In genomic region chr17:44279586-44280344, GRCh38 we compare ENCODE assay signal across 8 cellular contexts. TPM values are rescaled to one million over a fixed set of nuclear protein-coding genes. Genes with fewer than 3 reads are reported as not detected.
DNase-seq lines count a peak whose midpoint lies in the region; ATAC-seq and TF ChIP-seq lines count a peak whose summit lies in the region.

No MANE protein-coding gene starts in this region.

- H3K27ac ChIP-seq in ACC112 (ENCODE audit: low read depth, low read length) = peak overlapping the region; percentile 40; the same call in 1 of the 2 replicates

- H3K36me3 ChIP-seq in ACC112 (ENCODE audit: insufficient read depth, low read length) = no peaks in the 10 kb centered on the region

- H3K4me1 ChIP-seq in ACC112 (ENCODE audit: control insufficient read depth, insufficient read depth, low read length, unreplicated experiment) = peaks cover 12% of the 10 kb centered on the region

- no peak overlapping the region for H3K4me3 ChIP-seq in ACC112 (ENCODE audit: low read depth, low read length)

- peak overlapping the region; percentile 39 for H2AFZ ChIP-seq in ACC112 (ENCODE audit: low read length, unreplicated experiment)

- DNase-seq in Right ventricle myocardium inferior (ENCODE audit: missing footprints) (peak; percentile 84), posterior vena cava (ENCODE audit: low spot score) (peak; percentile 95), NCI-H128 (lab: John Stamatoyannopoulos, UW; ENCODE audit: unreplicated experiment) (no peak)
- no peak for DNase-seq in activated CD8-positive, alpha-beta memory T cell treated with anti-CD3 and anti-CD28 coated beads, Interleukin-2, amount 50 U/mL, for 48 hours

- ATAC-seq in HG03565 (IDR thresholded peaks at IDR 0.05; ENCODE audit: unreplicated experiment) (peak; percentile 86), Right ventricle myocardium inferior (peak; percentile 91)
- ATAC-seq in activated CD4-positive, CD25-positive, alpha-beta regulatory T cell treated with anti-CD3 and anti-CD28 coated beads, Interleukin-2, amount 50 U/mL, for 24 hours = peak; percentile 46 to 55

- peak; percentile 45 for TF ChIP-seq POLR2A in GM19099 (IDR thresholded peaks at IDR 0.05; ENCODE audit: extremely low read depth, insufficient read length, low read depth)

- intact Hi-C loops in Right ventricle myocardium inferior (cut with DNase I) = no loop called here
- intact Hi-C loops in posterior vena cava (cut with DNase I) = no loop called here

- H3K27me3 ChIP-seq in ACC112 (ENCODE audit: insufficient read depth, low read length) = no peaks in the 10 kb centered on the region

- H3K79me2 ChIP-seq in ACC112 (ENCODE audit: control insufficient read depth, insufficient read depth, low read length, unreplicated experiment) = no peaks in the 10 kb centered on the region

RNA-seq across cellular contexts. Expression of gene SLC4A1, which starts 11.8 kb away (rescaled TPM):
- total RNA-seq in Right ventricle myocardium inferior (0.08 TPM), posterior vena cava (1 to 10 TPM; 1.5 to 4.2 TPM)

RNA-seq across cellular contexts. Expression of gene RUNDC3A, which starts 28.6 kb away (rescaled TPM):
- total RNA-seq in Right ventricle myocardium inferior (0.49 TPM), posterior vena cava (under 1 TPM in 1 of 2 donors, not detected in 1; 0.83 TPM)

RNA-seq across cellular contexts. Expression of gene SLC25A39, which starts 44.9 kb away (rescaled TPM):
- total RNA-seq in Right ventricle myocardium inferior = 50.6 TPM
- total RNA-seq in posterior vena cava = 10 to 100 TPM; 47.0 to 56.9 TPM

Comparison
In these comparisons a context has a peak if more than half of its experiments do, and no peak if none do; other contexts are left out.
1. DNase-seq: peak in Right ventricle myocardium inferior (single experiment) and posterior vena cava (single experiment); none in NCI-H128 (single experiment) and activated CD8-positive, alpha-beta memory T cell treated with anti-CD3 and anti-CD28 coated beads, Interleukin-2, amount 50 U/mL, for 48 hours (single experiment).
2. Peak in every context shown above with its lines, with median percentiles within 50 percentile points of each other: ATAC-seq.